In the genomic region with DNA sequence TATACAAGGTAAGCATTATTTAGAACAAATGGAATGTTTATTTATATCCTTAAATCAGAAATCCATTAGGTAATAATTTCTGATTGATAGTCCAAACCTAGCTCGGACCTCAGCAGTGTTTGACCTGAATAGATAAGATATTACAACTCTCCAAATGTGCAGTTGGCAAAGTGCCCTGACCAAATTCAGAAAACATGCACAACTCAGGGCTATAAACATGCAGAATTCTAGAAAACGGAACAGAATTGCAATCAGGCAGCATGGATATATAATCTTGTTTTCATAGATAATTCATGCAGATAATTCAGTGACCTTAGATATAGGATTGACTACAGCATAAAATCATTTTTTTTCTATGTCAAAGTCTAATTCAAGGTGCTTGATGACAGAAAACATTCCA, we compare ENCODE assay signal across 14 cellular contexts.
"Had no signal": no experiment of that assay in that cellular context is flagged by ENCODE, and none has a peak within 500 bp of the region (broad histone marks: within the 10 kb centered on the region; RNA-seq: fewer than 3 reads in every experiment).

No MANE protein-coding gene starts in this region.

- DNase-seq: activated CD4-positive, alpha-beta T cell treated with anti-CD3 and anti-CD28 coated beads, Interleukin-2, amount 50 U/mL, for 4 hours; activated gamma-delta T cell; activated T-cell treated with anti-CD3 and anti-CD28 coated beads, Interleukin-2, amount 50 U/mL, for 72 hours; effector memory CD8-positive, alpha-beta T cell; mesendoderm; naive thymus-derived CD4-positive, alpha-beta T cell; ovary; stimulated activated CD4-positive, alpha-beta T cell treated with anti-CD3 and anti-CD28 coated beads, Interleukin-4, amount 100 ng/mL, for 1 hour; testis had no signal

- H3K9me3 ChIP-seq: ovary, testis had no signal

- ATAC-seq: activated T-cell treated with anti-CD3 and anti-CD28 coated beads, Interleukin-2, amount 50 U/mL, for 72 hours; effector memory CD8-positive, alpha-beta T cell; naive thymus-derived CD4-positive, alpha-beta T cell; sciatic nerve had no signal

- H3K27me3 ChIP-seq: cardiac muscle cell, neural progenitor cell, ovary, testis had no signal

- H3K4me1 ChIP-seq: testis had no signal

- FAIRE-seq: frontal cortex had no signal

- H3K9ac ChIP-seq: neural progenitor cell had no signal

- H3K4me2 ChIP-seq: neural progenitor cell had no signal

- H3K36me3 ChIP-seq: cardiac muscle cell, neural progenitor cell, ovary had no signal

- H3K27ac ChIP-seq: cardiac muscle cell, neural progenitor cell, ovary, testis had no signal

- H2AFZ ChIP-seq: neural progenitor cell had no signal

- H3K4me3 ChIP-seq: cardiac muscle cell, neural progenitor cell, ovary, smooth muscle cell, testis had no signal
